ENCODE assay signal across 24 cellular contexts in genomic region chr12:40331886-40332285, GRCh38.
"Had no signal": no experiment of that assay in that cellular context is flagged by ENCODE, and none has a peak within 500 bp of the region (broad histone marks: within the 10 kb centered on the region; RNA-seq: fewer than 3 reads in every experiment).

No MANE protein-coding gene starts in this region.

- FAIRE-seq: endothelial cell of umbilical vein had no signal

- H3K9me3 ChIP-seq: gastrocnemius medialis, prostate gland, right lobe of liver, testis had no signal

- H3K4me1 ChIP-seq: ascending aorta, gastrocnemius medialis, prostate gland, right lobe of liver, testis had no signal

- H3K27ac ChIP-seq: ascending aorta, esophagus squamous epithelium, gastrocnemius medialis, prostate gland, right lobe of liver, testis, WERI-Rb-1 had no signal

- H3K27me3 ChIP-seq: ascending aorta, esophagus squamous epithelium, gastrocnemius medialis, right lobe of liver, testis had no signal

- H3K36me3 ChIP-seq: prostate gland, WERI-Rb-1 had no signal

- ATAC-seq: activated T-cell treated with anti-CD3 and anti-CD28 coated beads, Interleukin-2, amount 50 U/mL, for 72 hours; gastrocnemius medialis; left ventricle myocardium superior; naive thymus-derived CD8-positive, alpha-beta T cell; right lobe of liver; stimulated activated effector memory CD8-positive, alpha-beta T cell treated with anti-CD3 and anti-CD28 coated beads, Interleukin-12 subunit alpha, Interleukin-12 subunit beta, amount 100 ng/mL, for 72 hours had no signal

- DNase-seq: activated CD4-positive, alpha-beta T cell treated with anti-CD3 and anti-CD28 coated beads for 1 hour; activated CD8-positive, alpha-beta memory T cell treated with anti-CD3 and anti-CD28 coated beads for 24 hours; activated CD8-positive, alpha-beta memory T cell treated with anti-CD3 and anti-CD28 coated beads, Interleukin-2, amount 50 U/mL, for 48 hours; activated effector memory CD4-positive, alpha-beta T cell treated with anti-CD3 and anti-CD28 coated beads, Interleukin-2, amount 50 U/mL, for 16 hours; activated naive CD4-positive, alpha-beta T cell treated with anti-CD3 and anti-CD28 coated beads, Interleukin-2, amount 50 U/mL, for 16 hours; activated T-cell treated with anti-CD3 and anti-CD28 coated beads, Interleukin-2, amount 50 U/mL, for 72 hours; effector memory CD4-positive, alpha-beta T cell; esophagus squamous epithelium; gastrocnemius medialis; head of caudate nucleus; kidney glomerular epithelial cell; left ventricle myocardium superior; mesendoderm; naive thymus-derived CD8-positive, alpha-beta T cell; right lobe of liver; stimulated activated CD4-positive, alpha-beta T cell treated with anti-CD3 and anti-CD28 coated beads, Interleukin-4, amount 100 ng/mL, for 24 hours; T-helper 1 cell; T1000; testis; WERI-Rb-1 had no signal

- H3K4me3 ChIP-seq: ascending aorta, esophagus squamous epithelium, gastrocnemius medialis, prostate gland, right lobe of liver, testis had no signal
